Comparison of ENCODE assay signal across 8 cellular contexts in the genomic region with DNA sequence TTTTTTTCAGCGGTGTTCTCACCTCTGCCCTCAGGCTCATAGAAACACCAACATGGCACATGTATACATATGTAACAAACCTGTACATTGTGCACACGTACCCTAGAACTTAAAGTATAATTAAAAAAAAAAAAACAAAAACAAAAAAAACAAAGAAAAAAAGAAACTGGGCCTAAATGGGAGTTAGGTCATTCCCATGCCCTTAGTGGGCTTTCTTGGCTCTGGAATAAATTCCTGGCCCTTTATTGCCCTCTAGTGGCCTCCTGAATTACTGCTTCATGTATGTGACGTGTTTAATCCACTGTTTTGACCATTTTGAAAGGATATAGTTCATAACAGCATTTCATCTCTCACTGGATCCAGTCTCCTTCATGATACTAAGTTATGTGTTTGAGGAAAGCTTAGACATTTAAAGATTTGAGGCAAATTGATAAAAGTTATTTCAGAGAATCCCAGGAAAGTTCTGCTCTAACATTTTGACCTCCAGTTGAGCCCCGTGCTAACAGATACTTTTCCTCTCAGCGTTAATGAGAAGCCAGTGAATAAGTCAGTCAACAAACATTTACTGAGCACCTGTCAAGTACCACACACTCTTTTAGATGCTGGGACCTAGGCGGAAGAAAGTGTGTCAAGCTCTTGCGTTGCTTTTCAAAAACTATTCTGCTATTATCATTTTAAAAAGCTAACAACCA. TPM values are rescaled to one million over a fixed set of nuclear protein-coding genes. Genes with fewer than 3 reads are reported as not detected.
DNase-seq lines count a peak whose midpoint lies in the region; ATAC-seq and TF ChIP-seq lines count a peak whose summit lies in the region.

No MANE protein-coding gene starts in this region.

- peak; percentile 99 for TF ChIP-seq CTCF in 22Rv1 (IDR thresholded peaks at IDR 0.05)

- H3K27ac ChIP-seq in 22Rv1, result no peak overlapping the region

- ATAC-seq in esophagus mucosa (peak; percentile 72), HG03565 (IDR thresholded peaks at IDR 0.05; ENCODE audit: unreplicated experiment) (no peak), HG03196 (IDR thresholded peaks at IDR 0.05; ENCODE audit: unreplicated experiment) (no peak)

- DNase-seq in EH (ENCODE audit: low read depth), result peak; percentile 85
- peak; percentile 75 for DNase-seq in NCI-H1092 treated with DMSO at 0.1 percent for 48 hours (lab: John Stamatoyannopoulos, UW)
- DNase-seq in SW 1271 (lab: John Stamatoyannopoulos, UW), result peak; percentile 27 to 63
- DNase-seq in myocyte (ENCODE audit: low read depth), result peak; percentile 85

RNA-seq across cellular contexts. Expression of gene SYPL1, which starts 54.7 kb away (rescaled TPM):
- total RNA-seq in esophagus mucosa (131 TPM), myocyte (72.0 and 76.2 TPM in 2 replicates)
- polyA plus RNA-seq in myocyte (2012), result 72.6 TPM
